16 cellular contexts compared by ENCODE assay signal in the genomic region with DNA sequence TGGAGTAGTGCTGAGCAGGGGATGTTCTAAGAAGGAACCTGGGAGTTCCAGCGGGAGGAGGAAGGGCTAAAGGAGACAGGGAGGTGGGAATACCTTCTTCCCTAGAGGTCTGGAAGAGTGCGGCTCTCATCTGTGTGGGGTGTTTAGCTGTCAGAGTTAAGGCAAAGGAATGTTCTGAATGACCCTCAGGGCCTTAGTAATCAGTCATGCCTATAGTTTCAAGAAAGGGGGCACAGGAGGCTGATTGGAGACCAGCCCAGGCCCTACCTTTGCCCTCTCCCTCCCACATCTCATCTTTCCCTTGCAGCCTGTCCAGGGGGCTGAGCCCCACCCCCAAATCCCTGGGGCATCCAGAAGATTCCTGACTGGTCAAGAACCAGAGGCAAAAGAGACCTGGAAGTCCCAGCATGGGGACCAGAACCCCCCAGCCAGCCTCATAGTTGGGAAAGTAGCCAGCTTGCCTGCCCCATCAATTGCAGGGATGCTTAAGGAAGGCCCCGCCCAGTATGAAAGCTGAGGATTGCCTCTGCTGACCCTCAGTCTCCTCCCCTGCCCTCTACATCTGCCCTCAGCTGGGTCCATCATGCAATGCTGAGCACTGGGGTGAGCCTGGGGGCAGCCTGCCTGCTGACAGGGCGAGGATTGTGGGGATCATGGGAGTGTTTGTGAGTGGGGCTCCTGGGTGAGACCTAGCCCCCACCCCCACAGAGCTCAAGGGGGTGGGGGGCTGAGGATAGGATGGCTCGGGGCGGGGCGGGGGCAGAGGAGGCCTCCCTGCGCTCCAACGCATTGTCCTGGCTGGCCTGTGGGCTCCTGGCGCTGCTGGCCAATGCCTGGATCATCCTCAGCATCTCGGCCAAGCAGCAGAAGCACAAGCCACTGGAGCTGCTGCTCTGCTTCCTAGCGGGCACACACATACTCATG. TPM values are rescaled to one million over a fixed set of nuclear protein-coding genes. Genes with fewer than 3 reads are reported as not detected.
DNase-seq lines count a peak whose midpoint lies in the region; ATAC-seq and TF ChIP-seq lines count a peak whose summit lies in the region.
"Had no signal": no experiment of that assay in that cellular context is flagged by ENCODE, and none has a peak within 500 bp of the region (broad histone marks: within the 10 kb centered on the region; RNA-seq: fewer than 3 reads in every experiment).

No MANE protein-coding gene starts in this region.

- H3K4me1 Mint-ChIP-seq in brain (peaks cover 93% of the 10 kb centered on the region), nephron (peaks cover 63% of the 10 kb centered on the region)

- no peaks in the 10 kb centered on the region for H3K27me3 Mint-ChIP-seq in brain
- H3K27me3 Mint-ChIP-seq in nephron (ENCODE audit: low read depth): peaks cover 2% of the 10 kb centered on the region

- peaks cover 13% of the 10 kb centered on the region for H3K36me3 Mint-ChIP-seq in brain
- H3K36me3 Mint-ChIP-seq in nephron (ENCODE audit: low read depth): peaks cover 4% of the 10 kb centered on the region
- H3K36me3 Mint-ChIP-seq: immature natural killer cell had no signal

- TF ChIP-seq CTCF in brain (conservative IDR thresholded peaks at IDR 0.05): no peak
- TF ChIP-seq CTCF in nephron (IDR thresholded peaks at IDR 0.05; ENCODE audit: unreplicated experiment in 3 of 3): no peak

- peak; percentile 35 for DNase-seq in EL
- no peak for DNase-seq in stimulated activated naive CD4-positive, alpha-beta T cell (lab: John Stamatoyannopoulos, UW)
- DNase-seq: activated effector memory CD4-positive, alpha-beta T cell treated with anti-CD3 and anti-CD28 coated beads, Interleukin-2, amount 50 U/mL, for 16 hours; immature natural killer cell; KG1; NCI-H1048; NCI-H2081 treated with DMSO at 0.1 percent for 48 hours; NCI-H526 treated with DMSO at 0.1 percent for 48 hours; OCI-M1; retina; SIG-M5 had no signal

- ATAC-seq in HG02610 (IDR thresholded peaks at IDR 0.05; ENCODE audit: unreplicated experiment) (no peak), GM21526 (IDR thresholded peaks at IDR 0.05; ENCODE audit: low FRiP score, unreplicated experiment) (no peak)

- H3K9me3 Mint-ChIP-seq in brain (no peaks in the 10 kb centered on the region), nephron (no peaks in the 10 kb centered on the region)
- H3K9me3 Mint-ChIP-seq: T-helper 1 cell treated with Interleukin-12 subunit alpha and Interleukin-12 subunit beta and Interleukin-4 antibody, amounts not matched to agents 30 μg/mL and 1 μg/mL, for 36 hours had no signal

- peak overlapping the region; percentile 88 to 97 (median 92) for H3K4me3 Mint-ChIP-seq in brain
- peak overlapping the region; percentile 70 to 85 (median 84) for H3K4me3 Mint-ChIP-seq in nephron
- H3K4me3 Mint-ChIP-seq: immature natural killer cell; T-helper 1 cell treated with Interleukin-12 subunit alpha and Interleukin-12 subunit beta and Interleukin-4 antibody, amounts not matched to agents 30 μg/mL and 1 μg/mL, for 36 hours had no signal

- H3K27ac Mint-ChIP-seq in brain: peak overlapping the region; percentile 99 to 100 (median 99)
- H3K27ac Mint-ChIP-seq in nephron: peak overlapping the region; percentile 47 to 98 (median 64)
- H3K27ac Mint-ChIP-seq: T-helper 1 cell treated with Interleukin-12 subunit alpha and Interleukin-12 subunit beta and Interleukin-4 antibody, amounts not matched to agents 30 μg/mL and 1 μg/mL, for 36 hours had no signal

RNA-seq across cellular contexts. Expression of a gene that starts 1.8 kb away (rescaled TPM):
- polyA plus RNA-seq in brain (ENCODE audit: insufficient read depth, low read depth, low replicate concordance): 59.9 TPM
- polyA plus RNA-seq: immature natural killer cell had no signal

RNA-seq across cellular contexts. Expression of a gene that starts 4.8 kb away (rescaled TPM):
- 14.5 TPM for polyA plus RNA-seq in brain (ENCODE audit: insufficient read depth, low read depth, low replicate concordance)
- polyA plus RNA-seq: immature natural killer cell had no signal

RNA-seq across cellular contexts. Expression of a gene that starts 17.3 kb away (rescaled TPM):
- polyA plus RNA-seq in brain (ENCODE audit: insufficient read depth, low read depth, low replicate concordance): 4.8 TPM
- polyA plus RNA-seq: immature natural killer cell had no signal

RNA-seq across cellular contexts. Expression of a gene that starts 27.7 kb away (rescaled TPM):
- polyA plus RNA-seq in brain (ENCODE audit: insufficient read depth, low read depth, low replicate concordance): 38.2 TPM

RNA-seq across cellular contexts. Expression of a gene that starts 28.5 kb away (rescaled TPM):
- polyA plus RNA-seq in brain (ENCODE audit: insufficient read depth, low read depth, low replicate concordance): 106 TPM
